29 cellular contexts compared by ENCODE assay signal in genomic region chr4:151620066-151620465, GRCh38.
"Had no signal": no experiment of that assay in that cellular context is flagged by ENCODE, and none has a peak within 500 bp of the region (broad histone marks: within the 10 kb centered on the region; RNA-seq: fewer than 3 reads in every experiment).

No MANE protein-coding gene starts in this region.

- DNase-seq: activated CD4-positive, alpha-beta memory T cell treated with anti-CD3 and anti-CD28 coated beads, Interleukin-2, amount 10 ng/mL, durations not matched to agents 7 days and 5 days; activated CD4-positive, alpha-beta T cell treated with anti-CD3 and anti-CD28 coated beads for 1 hour; activated CD4-positive, alpha-beta T cell treated with anti-CD3 and anti-CD28 coated beads for 36 hours; activated CD4-positive, alpha-beta T cell treated with anti-CD3 and anti-CD28 coated beads for 48 hours; activated CD4-positive, alpha-beta T cell treated with anti-CD3 and anti-CD28 coated beads, Interleukin-2, amount 10 ng/mL, durations not matched to agents 7 days and 5 days; activated CD4-positive, alpha-beta T cell treated with anti-CD3 and anti-CD28 coated beads, Interleukin-2, amount 50 U/mL, for 48 hours; activated CD4-positive, CD25-positive, alpha-beta regulatory T cell; activated CD8-positive, alpha-beta memory T cell treated with anti-CD3 and anti-CD28 coated beads for 24 hours; activated CD8-positive, alpha-beta memory T cell treated with anti-CD3 and anti-CD28 coated beads, Interleukin-2, amount 10 ng/mL, durations not matched to agents 7 days and 5 days; activated CD8-positive, alpha-beta memory T cell treated with anti-CD3 and anti-CD28 coated beads, Interleukin-2, amount 50 U/mL, for 48 hours; activated CD8-positive, alpha-beta T cell treated with anti-CD3 and anti-CD28 coated beads, Interleukin-2, amount 10 ng/mL, durations not matched to agents 7 days and 5 days; activated effector memory CD4-positive, alpha-beta T cell treated with Interleukin-2 at 50 U/mL for 16 hours; activated gamma-delta T cell; activated naive CD4-positive, alpha-beta T cell treated with anti-CD3 and anti-CD28 coated beads, Interleukin-2, amount 10 ng/mL, durations not matched to agents 7 days and 5 days; activated naive CD4-positive, alpha-beta T cell treated with Interleukin-2 at 50 U/mL for 16 hours; activated naive CD8-positive, alpha-beta T cell treated with anti-CD3 and anti-CD28 coated beads, Interleukin-2, amount 10 ng/mL, durations not matched to agents 7 days and 5 days; activated naive CD8-positive, alpha-beta T cell treated with anti-CD3 and anti-CD28 coated beads, Interleukin-2, amount 50 U/mL, for 24 hours; activated T-cell treated with anti-CD3 and anti-CD28 coated beads, Interleukin-2, amount 50 U/mL, for 24 hours; activated T-cell treated with anti-CD3 and anti-CD28 coated beads, Interleukin-2, amount 50 U/mL, for 48 hours; amygdala; anterior cingulate cortex; T-helper 1 cell; T-helper 2 cell; T-helper 9 cell; WERI-Rb-1 had no signal

- ATAC-seq: activated CD4-positive, alpha-beta T cell treated with anti-CD3 and anti-CD28 coated beads for 36 hours; activated CD4-positive, CD25-positive, alpha-beta regulatory T cell treated with anti-CD3 and anti-CD28 coated beads, Interleukin-2, amount 50 U/mL, for 24 hours; activated CD8-positive, alpha-beta memory T cell treated with anti-CD3 and anti-CD28 coated beads, Interleukin-2, amount 10 ng/mL, durations not matched to agents 7 days and 5 days; activated CD8-positive, alpha-beta T cell treated with anti-CD3 and anti-CD28 coated beads, Interleukin-2, amount 10 ng/mL, durations not matched to agents 7 days and 5 days; activated naive CD8-positive, alpha-beta T cell treated with anti-CD3 and anti-CD28 coated beads, Interleukin-2, amount 50 U/mL, for 24 hours; WTC11 had no signal

- H3K4me3 ChIP-seq: ascending aorta, cardiac muscle cell had no signal

- H3K27ac ChIP-seq: ascending aorta, cardiac muscle cell, WERI-Rb-1 had no signal

- H3K27me3 ChIP-seq: ascending aorta, cardiac muscle cell had no signal
